13 cellular contexts compared by ENCODE assay signal in genomic region chr4:85557016-85557901, GRCh38.
DNase-seq lines count a peak whose midpoint lies in the region; ATAC-seq, FAIRE-seq and TF ChIP-seq lines count a peak whose summit lies in the region.
"Had no signal": no experiment of that assay in that cellular context is flagged by ENCODE, and none has a peak within 500 bp of the region (broad histone marks: within the 10 kb centered on the region; RNA-seq: fewer than 3 reads in every experiment).

No MANE protein-coding gene starts in this region.

- TF ChIP-seq CTCF in NB4 (IDR thresholded peaks at IDR 0.05; ENCODE audit: low read depth, low read length) (no peak), kidney (IDR thresholded peaks at IDR 0.05; ENCODE audit: borderline replicate concordance, extremely low read depth, insufficient read depth) (no peak)

- intact Hi-C loops in kidney (cut with DNase I) = no loop called here

- H3K27ac ChIP-seq in kidney (ENCODE audit: low read depth in 2 of 2, low read length in 2 of 2) = no peak overlapping the region
- H3K27ac ChIP-seq: cardiac muscle cell had no signal

- peaks cover 0 to 5% of the 10 kb centered on the region in 2 donors for H3K9me3 ChIP-seq in kidney (ENCODE audit: control insufficient read depth in 1 of 2, low read length in 2 of 2)

- TF ChIP-seq POLR2A in NB4 (IDR thresholded peaks at IDR 0.05; ENCODE audit: extremely low read depth, insufficient read length) = no peak

- FAIRE-seq in GM19239 (lab: Jason Lieb, UNC) (peak; percentile 84), kidney (lab: Jason Lieb, UNC) (no peak)
- FAIRE-seq: RCC 7860 had no signal

- DNase-seq in CD1c-positive myeloid dendritic cell (ENCODE audit: extremely low spot score) (peak; percentile 8), GM19239 (ENCODE audit: insufficient read length, low spot score) (no peak), NB4 (ENCODE audit: low read depth) (peak; percentile 8), A172 (ENCODE audit: low spot score) (no peak), kidney (no peak), NOMO-1 treated with DMSO at 0.1 percent for 48 hours (lab: John Stamatoyannopoulos, UW; ENCODE audit: unreplicated experiment) (no peak), AG08396 (ENCODE audit: low spot score) (no peak)
- DNase-seq: head of caudate nucleus, MM.1S, natural killer cell had no signal

- ATAC-seq in HG02870 (IDR thresholded peaks at IDR 0.05; ENCODE audit: unreplicated experiment) = peak; percentile 84

- no peaks in the 10 kb centered on the region for H3K4me1 ChIP-seq in kidney (ENCODE audit: control insufficient read depth in 1 of 2, insufficient read depth in 1 of 2, low read depth in 1 of 2, low read length in 2 of 2)

- H3K9ac ChIP-seq in kidney (ENCODE audit: low read length in 2 of 2) = no peak overlapping the region

- no peaks in the 10 kb centered on the region for H3K36me3 ChIP-seq in kidney (ENCODE audit: control insufficient read depth in 1 of 2, insufficient read depth in 2 of 2, low read length in 2 of 2)
- H3K36me3 ChIP-seq: cardiac muscle cell had no signal

- H3K4me3 ChIP-seq in NB4 (ENCODE audit: low read depth, low read length) (no peak overlapping the region), kidney (ENCODE audit: low read length in 2 of 2) (no peak overlapping the region)
- H3K4me3 ChIP-seq: cardiac muscle cell had no signal

Comparison
In these comparisons a context has a peak if more than half of its experiments do, and no peak if none do; other contexts are left out.
1. DNase-seq: peak in CD1c-positive myeloid dendritic cell (single experiment) and NB4 (single experiment); none in GM19239 (single experiment), A172 (single experiment), kidney (single experiment), NOMO-1 treated with DMSO at 0.1 percent for 48 hours (single experiment) and AG08396 (single experiment).